10 cellular contexts compared by ENCODE assay signal in genomic region chr22:31342389-31343125, GRCh38. TPM values are rescaled to one million over a fixed set of nuclear protein-coding genes. Genes with fewer than 3 reads are reported as not detected.
A peak's percentile ranks its signal among the peaks of the same experiment; 100 is the strongest.
DNase-seq lines count a peak whose midpoint lies in the region; ATAC-seq and TF ChIP-seq lines count a peak whose summit lies in the region.
"Had no signal": no experiment of that assay in that cellular context is flagged by ENCODE, and none has a peak within 500 bp of the region (broad histone marks: within the 10 kb centered on the region; RNA-seq: fewer than 3 reads in every experiment).

No MANE protein-coding gene starts in this region.

- H3K27ac ChIP-seq in lower lobe of right lung, result peak overlapping the region; percentile 92
- H3K27ac ChIP-seq in thyroid gland, result peak overlapping the region; percentile 90 to 98 (median 94)

- H3K4me1 ChIP-seq in lower lobe of right lung (peaks cover 55% of the 10 kb centered on the region), thyroid gland (peaks cover 57 to 61% of the 10 kb centered on the region in 2 donors)

- peak overlapping the region; percentile 92 for H3K27ac Mint-ChIP-seq in activated naive CD8-positive, alpha-beta T cell

- TF ChIP-seq CTCF in lower lobe of right lung (IDR thresholded peaks at IDR 0.05), result no peak
- TF ChIP-seq CTCF in thyroid gland (IDR thresholded peaks at IDR 0.05), result no peak

- H3K27me3 ChIP-seq in lower lobe of right lung (ENCODE audit: low read depth) (no peaks in the 10 kb centered on the region), thyroid gland (no peaks in the 10 kb centered on the region)

- ATAC-seq in activated T-cell treated with anti-CD3 and anti-CD28 coated beads, Interleukin-2, amount 50 U/mL, for 4 hours, result no peak
- no peak for ATAC-seq in lower lobe of right lung
- ATAC-seq: left lobe of liver had no signal

- peak overlapping the region; percentile 80 for H3K4me3 ChIP-seq in lower lobe of right lung
- H3K4me3 ChIP-seq in thyroid gland (replicated peaks in 1 of 3), result peak overlapping the region in 2 of 3 donors; percentile 8 to 55

- 25 to 34% methylated on average over 16 of the region's 16 CpGs for WGBS in thyroid gland, 2 donors

- H3K9me3 ChIP-seq in lower lobe of right lung (no peaks in the 10 kb centered on the region), thyroid gland (no peaks in the 10 kb centered on the region)

- TF ChIP-seq POLR2A in thyroid gland (IDR thresholded peaks at IDR 0.05), result no peak

- peaks cover 57% of the 10 kb centered on the region for H3K36me3 ChIP-seq in lower lobe of right lung
- peaks cover 4 to 7% of the 10 kb centered on the region in 2 donors for H3K36me3 ChIP-seq in thyroid gland

- H3K4me3 Mint-ChIP-seq in activated T-cell treated with anti-CD3 and anti-CD28 coated beads, Interleukin-2, amount 50 U/mL, for 4 hours, result peak overlapping the region; percentile 86
- peak overlapping the region; percentile 90 for H3K4me3 Mint-ChIP-seq in activated naive CD8-positive, alpha-beta T cell

- DNase-seq in activated T-cell treated with anti-CD3 and anti-CD28 coated beads, Interleukin-2, amount 50 U/mL, for 4 hours, result no peak
- no peak for DNase-seq in activated T-cell treated with anti-CD3 and anti-CD28 coated beads, Interleukin-2, amount 50 U/mL, for 48 hours
- DNase-seq in lower lobe of right lung (no peak), thyroid gland (peak; percentile 56 to 59), germinal center (ENCODE audit: low spot score) (no peak), hepatic stellate cell (ENCODE audit: low spot score) (no peak), cortex of kidney (lab: John Stamatoyannopoulos, UW) (no peak)
- DNase-seq: stimulated activated naive CD4-positive, alpha-beta T cell treated with Interleukin-2 at 50 U/mL for 16 hours had no signal

- peaks cover 29% of the 10 kb centered on the region for H3K36me3 Mint-ChIP-seq in activated T-cell treated with anti-CD3 and anti-CD28 coated beads, Interleukin-2, amount 50 U/mL, for 4 hours (ENCODE audit: insufficient read depth)
- H3K36me3 Mint-ChIP-seq in activated naive CD8-positive, alpha-beta T cell, result no peaks in the 10 kb centered on the region

- intact Hi-C loops in lower lobe of right lung (cut with DNase I), result no loop called here
- intact Hi-C loops in thyroid gland (cut with DNase I), result loop anchor here (10.0 kb wide), 2 partner anchors 152 to 322 kb away; partner anchors contain the start of genes PISD and SFI1

- peaks cover 61% of the 10 kb centered on the region for H3K4me1 Mint-ChIP-seq in activated T-cell treated with anti-CD3 and anti-CD28 coated beads, Interleukin-2, amount 50 U/mL, for 4 hours (ENCODE audit: low read depth)
- peaks cover 64% of the 10 kb centered on the region for H3K4me1 Mint-ChIP-seq in activated naive CD8-positive, alpha-beta T cell (ENCODE audit: low read depth)

- H3K9me3 Mint-ChIP-seq in activated T-cell treated with anti-CD3 and anti-CD28 coated beads, Interleukin-2, amount 50 U/mL, for 4 hours, result no peaks in the 10 kb centered on the region
- H3K9me3 Mint-ChIP-seq in activated naive CD8-positive, alpha-beta T cell (ENCODE audit: low read depth), result no peaks in the 10 kb centered on the region

- no peaks in the 10 kb centered on the region for H3K27me3 Mint-ChIP-seq in activated T-cell treated with anti-CD3 and anti-CD28 coated beads, Interleukin-2, amount 50 U/mL, for 4 hours (ENCODE audit: low read depth)
- H3K27me3 Mint-ChIP-seq in activated naive CD8-positive, alpha-beta T cell, result no peaks in the 10 kb centered on the region

RNA-seq across cellular contexts. Expression of gene PATZ1, which starts 3.6 kb away (rescaled TPM):
- total RNA-seq in activated T-cell treated with anti-CD3 and anti-CD28 coated beads, Interleukin-2, amount 50 U/mL, for 4 hours, result 10 to 100 TPM; 33.7 to 42.7 (median 41.4) TPM
- 25.8 TPM for total RNA-seq in lower lobe of right lung
- 10 to 100 TPM; 33.6 to 54.7 (median 46.1) TPM for total RNA-seq in thyroid gland

RNA-seq across cellular contexts. Expression of gene PIK3IP1, which starts 50.3 kb away (rescaled TPM):
- 1 to 10 TPM; 7.3 to 8.6 (median 7.9) TPM for total RNA-seq in activated T-cell treated with anti-CD3 and anti-CD28 coated beads, Interleukin-2, amount 50 U/mL, for 4 hours
- total RNA-seq in lower lobe of right lung (54.9 TPM), thyroid gland (10 to 100 TPM; 39.8 to 88.4 (median 48.1) TPM)

RNA-seq across cellular contexts. Expression of gene DRG1, which starts 56.8 kb away (rescaled TPM):
- total RNA-seq in activated T-cell treated with anti-CD3 and anti-CD28 coated beads, Interleukin-2, amount 50 U/mL, for 4 hours, result 100 to 1,000 TPM in 2 of 3 donors, 10 to 100 TPM in 1; 99.2 to 109 (median 106) TPM
- total RNA-seq in lower lobe of right lung (44.5 TPM), thyroid gland (10 to 100 TPM; 57.7 to 67.6 (median 66.3) TPM)

Comparison
In these comparisons a context has a peak if more than half of its experiments do, and no peak if none do; other contexts are left out.
1. DNase-seq: peak in thyroid gland (2 of 2); none in activated T-cell treated with anti-CD3 and anti-CD28 coated beads, Interleukin-2, amount 50 U/mL, for 4 hours (single experiment), activated T-cell treated with anti-CD3 and anti-CD28 coated beads, Interleukin-2, amount 50 U/mL, for 48 hours (0 of 2), lower lobe of right lung (single experiment), germinal center (single experiment), hepatic stellate cell (single experiment) and cortex of kidney (single experiment).